In genomic region chr22:23541849-23542281, GRCh38 we compare ENCODE assay signal across 11 cellular contexts. TPM values are rescaled to one million over a fixed set of nuclear protein-coding genes. Genes with fewer than 3 reads are reported as not detected.
DNase-seq lines count a peak whose midpoint lies in the region; ATAC-seq and TF ChIP-seq lines count a peak whose summit lies in the region.
"Not testable (repeated sequence)": the region's sequence is repeated elsewhere in the genome, so short reads cannot be mapped to it uniquely, and the experiment has no call there.
"Had no signal": no experiment of that assay in that cellular context is flagged by ENCODE, and none has a peak within 500 bp of the region (broad histone marks: within the 10 kb centered on the region; RNA-seq: fewer than 3 reads in every experiment).

No MANE protein-coding gene starts in this region.

- H4K20me1 ChIP-seq in GM23248 (ENCODE audit: insufficient read depth) = not testable (repeated sequence)

- not testable (repeated sequence) for H2AFZ ChIP-seq in GM23248

- H3K9me2 ChIP-seq in GM23248 (ENCODE audit: insufficient read depth) = not testable (repeated sequence)

- not testable (repeated sequence) for H3F3A ChIP-seq in GM23248 (ENCODE audit: insufficient read depth)

- H3K27me3 ChIP-seq in GM23248 (replicated peaks; ENCODE audit: insufficient read depth); heart right ventricle; tibial artery: not testable (repeated sequence)

- H3K36me3 Mint-ChIP-seq in CD14-positive monocyte; chondrocyte (ENCODE audit: low read depth); nephron (ENCODE audit: low read depth): not testable (repeated sequence)

- not testable (repeated sequence) for H3K4me3 Mint-ChIP-seq in CD14-positive monocyte; chondrocyte (ENCODE audit: unreplicated experiment); nephron

- H3K27ac ChIP-seq in GM23248, heart right ventricle, tibial artery: not testable (repeated sequence)

- not testable (repeated sequence) for H3K4me1 Mint-ChIP-seq in CD14-positive monocyte
- H3K4me1 Mint-ChIP-seq in chondrocyte (ENCODE audit: low read depth) (peaks cover 19% of the 10 kb centered on the region), nephron (peaks cover 71% of the 10 kb centered on the region)

- H3K79me2 ChIP-seq in GM23248 (ENCODE audit: insufficient read depth) = not testable (repeated sequence)

- in situ Hi-C loops in GM23248 (cut with MboI) = loop anchor here (25.0 kb wide), 1 partner anchor 355 kb away; the partner anchor contains the start of gene BCR

- H3K9ac ChIP-seq in GM23248 = not testable (repeated sequence)

- H3K27ac Mint-ChIP-seq in CD14-positive monocyte; chondrocyte (ENCODE audit: unreplicated experiment): not testable (repeated sequence)
- peak overlapping the region; percentile 82 to 93 (median 86) for H3K27ac Mint-ChIP-seq in nephron

- WGBS in GM23248 (ENCODE audit: low coverage in 1 of 2, low lambda C conversion rate in 2 of 2, missing lambda C conversion rate in 2 of 2), 2 experiments = 1 to 3% methylated on average over 7 of the region's 7 CpGs
- 7% methylated on average over 7 of the region's 7 CpGs for WGBS in heart right ventricle, 2 donors

- intact Hi-C loops in CD14-positive monocyte (cut with micrococcal nuclease) = not testable (repeated sequence)
- intact Hi-C loops in heart right ventricle (cut with DNase I) = loop anchor here in 8 of 10 donors (2.0 to 10.0 kb wide), 6 partner anchors 45 to 305 kb away; partner anchors contain the start of genes C22orf15 (in 2 of the 8) and CHCHD10 (in 2 of the 8)
- intact Hi-C loops in tibial artery (cut with DNase I; ENCODE audit: low total_unique reads) = loop anchor here (5.0 kb wide), 1 partner anchor 305 kb away; no protein-coding TSS in a partner anchor

- not testable (repeated sequence) for H3K9me3 ChIP-seq in GM23248 (ENCODE audit: low read depth); heart right ventricle; tibial artery

- H3K4me3 ChIP-seq in GM23248, heart right ventricle, tibial artery: not testable (repeated sequence)

- not testable (repeated sequence) for H3K4me1 ChIP-seq in GM23248 (ENCODE audit: insufficient read depth); heart right ventricle; tibial artery

- not testable (repeated sequence) for H3K9me3 Mint-ChIP-seq in CD14-positive monocyte; chondrocyte (ENCODE audit: low read depth)
- peaks cover 11% of the 10 kb centered on the region for H3K9me3 Mint-ChIP-seq in nephron

- H3K27me3 Mint-ChIP-seq in CD14-positive monocyte (ENCODE audit: low read depth in 3 of 3) = peaks cover 3 to 13% (median 8%) of the 10 kb centered on the region in 3 donors
- not testable (repeated sequence) for H3K27me3 Mint-ChIP-seq in chondrocyte (ENCODE audit: low read depth); nephron (ENCODE audit: low read depth)

- not testable (repeated sequence) for H3K36me3 ChIP-seq in GM23248 (ENCODE audit: low read depth); heart right ventricle; tibial artery

- not testable (repeated sequence) for DNase-seq in CD14-positive monocyte (ENCODE audit: low spot score); chondrocyte (ENCODE audit: low spot score); heart right ventricle
- DNase-seq in GM23248 = peak; percentile 38
- peak; percentile 8 for DNase-seq in NCI-H460 (ENCODE audit: extremely low read depth, low read depth)
- DNase-seq in activated CD4-positive, CD25-positive, alpha-beta regulatory T cell treated with anti-CD3 and anti-CD28 coated beads, Interleukin-2, amount 50 U/mL, for 72 hours = peak; percentile 3
- DNase-seq in tibial artery = peak in 1 of 2 donors; percentile 17

- not testable (repeated sequence) for ATAC-seq in heart right ventricle

- not testable (repeated sequence) for H3K4me2 ChIP-seq in GM23248 (ENCODE audit: unreplicated experiment)

- peak; percentile 91 for TF ChIP-seq CTCF in CD14-positive monocyte (IDR thresholded peaks at IDR 0.05)
- TF ChIP-seq CTCF in chondrocyte (IDR thresholded peaks at IDR 0.05) = peak; percentile 90
- TF ChIP-seq CTCF in heart right ventricle (IDR thresholded peaks at IDR 0.05) = peak; percentile 48 to 79 (median 72)
- TF ChIP-seq CTCF in nephron (IDR thresholded peaks at IDR 0.05; ENCODE audit: unreplicated experiment in 3 of 3) = peak; percentile 68 to 79 (median 72)
- TF ChIP-seq CTCF in tibial artery (IDR thresholded peaks at IDR 0.05) = peak; percentile 70 to 72

RNA-seq across cellular contexts. Expression of gene IGLL1, which starts 38.2 kb away (rescaled TPM):
- polyA plus RNA-seq in CD14-positive monocyte = not detected
- not detected in 2 replicates for total RNA-seq in GM23248 (2014; rRNA removed; shearing (Covaris generic))
- polyA plus RNA-seq in GM23248 (2016; fragmentation: Nextera tagmentation; extraction: Ambion mirVana) = not detected in 2 replicates
- not detected in 2 replicates for total RNA-seq in NCI-H460 (2014; rRNA removed; shearing (Covaris generic))
- polyA plus RNA-seq in NCI-H460 (2014; cell fraction: nucleus; rRNA removed) = not detected in 2 replicates
- total RNA-seq in chondrocyte = not detected in 3 replicates
- total RNA-seq in heart right ventricle = not detected
- not detected for polyA plus RNA-seq in heart right ventricle
- total RNA-seq: activated T-helper 1 cell treated with anti-CD3 and anti-CD28 coated beads, Interleukin-12 subunit alpha, Interleukin-12 subunit beta, Interleukin-2, Interleukin-4 antibody, amounts not matched to agents 30 ng/mL and 10 ng/mL and 1 ng/mL, durations not matched to agents 14 hours and 24 hours and 36 hours; lung microvascular endothelial cell; SJSA1 had no signal
